Comparison of ENCODE assay signal across 21 cellular contexts in genomic region chr2:152620985-152621384, GRCh38.
"Had no signal": no experiment of that assay in that cellular context is flagged by ENCODE, and none has a peak within 500 bp of the region (broad histone marks: within the 10 kb centered on the region; RNA-seq: fewer than 3 reads in every experiment).

No MANE protein-coding gene starts in this region.

- H3K27me3 ChIP-seq: adrenal gland, body of pancreas, right lobe of liver, testis had no signal

- ATAC-seq: activated T-cell treated with anti-CD3 and anti-CD28 coated beads, Interleukin-2, amount 50 U/mL, for 72 hours; body of pancreas; right lobe of liver; stimulated activated effector memory CD8-positive, alpha-beta T cell treated with anti-CD3 and anti-CD28 coated beads, Interleukin-12 subunit alpha, Interleukin-12 subunit beta, amount 100 ng/mL, for 72 hours; stimulated activated naive CD8-positive, alpha-beta T cell treated with anti-CD3 and anti-CD28 coated beads, Interleukin-15, amount 100 ng/mL, for 72 hours had no signal

- H3K27ac ChIP-seq: adrenal gland, body of pancreas, right lobe of liver, testis, VCaP had no signal

- H3K4me3 ChIP-seq: adrenal gland, body of pancreas, right lobe of liver, testis had no signal

- H3K4me1 ChIP-seq: body of pancreas, right lobe of liver, testis had no signal

- DNase-seq: activated CD4-positive, alpha-beta T cell treated with anti-CD3 and anti-CD28 coated beads for 4 hours; activated CD4-positive, alpha-beta T cell treated with anti-CD3 and anti-CD28 coated beads, Interleukin-2, amount 50 U/mL, for 4 hours; activated naive CD4-positive, alpha-beta T cell treated with anti-CD3 and anti-CD28 coated beads for 36 hours; activated naive CD8-positive, alpha-beta T cell treated with anti-CD3 and anti-CD28 coated beads for 36 hours; activated T-cell treated with anti-CD3 and anti-CD28 coated beads for 4 hours; activated T-cell treated with anti-CD3 and anti-CD28 coated beads, Interleukin-2, amount 50 U/mL, for 72 hours; adrenal gland; aorta; body of pancreas; effector memory CD4-positive, alpha-beta T cell; head of caudate nucleus; midbrain; posterior cingulate gyrus; right lobe of liver; small intestine; stimulated activated CD4-positive, alpha-beta T cell treated with anti-CD3 and anti-CD28 coated beads, Interleukin-4, amount 100 ng/mL, for 24 hours; stimulated activated naive CD8-positive, alpha-beta T cell treated with anti-CD3 and anti-CD28 coated beads, Interleukin-15, amount 100 ng/mL, for 72 hours; testis; trophoblast cell had no signal

- H3K9me3 ChIP-seq: adrenal gland, body of pancreas, right lobe of liver, testis had no signal
